ENCODE assay signal across 8 cellular contexts in the genomic region with DNA sequence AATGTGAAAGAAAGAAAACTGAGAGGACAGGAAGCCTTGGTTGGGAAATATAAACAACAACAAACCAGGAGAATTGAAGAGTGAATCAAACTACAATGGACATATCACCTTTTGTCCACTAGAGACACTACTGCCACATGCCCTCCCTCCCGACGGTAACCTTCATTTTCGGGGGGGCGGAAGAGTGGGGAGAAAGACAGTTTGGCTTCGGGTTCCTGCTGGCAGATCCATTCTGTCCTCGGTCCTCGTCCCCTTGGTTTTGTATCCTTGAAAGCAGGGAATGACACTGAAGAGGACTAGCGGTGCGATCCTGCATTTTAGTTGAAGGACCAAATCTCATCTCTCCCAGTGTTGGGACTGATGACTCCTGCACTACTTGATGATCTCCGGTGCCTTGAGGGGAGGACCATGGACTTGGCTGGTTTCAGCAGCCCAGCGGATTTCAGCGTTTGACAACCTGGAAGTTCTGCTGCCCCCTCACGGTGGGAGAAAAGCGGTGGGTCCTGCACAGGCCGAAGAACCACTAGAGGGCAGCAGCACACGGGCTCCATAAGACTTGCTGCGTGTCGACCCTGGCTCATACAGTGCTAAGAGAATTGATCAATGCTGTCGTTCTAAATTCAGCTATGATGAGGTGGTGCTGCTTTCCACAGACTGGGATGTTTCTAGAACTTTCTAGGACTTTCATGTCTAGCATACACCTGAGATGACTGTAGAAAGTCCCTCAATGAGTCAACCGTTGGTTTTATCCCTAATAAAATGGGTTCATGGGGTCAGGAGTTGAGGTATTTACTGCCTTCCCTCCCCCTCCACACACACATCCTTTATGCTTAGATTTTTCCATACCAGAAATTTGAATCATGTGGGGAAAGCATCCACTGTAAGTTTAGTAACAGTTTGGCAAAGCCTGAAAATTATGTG. TPM values are rescaled to one million over a fixed set of nuclear protein-coding genes. Genes with fewer than 3 reads are reported as not detected.
DNase-seq lines count a peak whose midpoint lies in the region; ATAC-seq and TF ChIP-seq lines count a peak whose summit lies in the region.

No MANE protein-coding gene starts in this region.

- no peaks in the 10 kb centered on the region for H3K9me3 Mint-ChIP-seq in T-cell

- CTCF ChIA-PET in T-cell (lab: Charles Lee) = interaction anchor here (0.6 to 6.4 kb wide), 34 partner anchors 9 to 378 kb away, joined by 3 to 109 read pairs (median 4); partner anchors contain the start of genes HMGCS1 (in 2 of the 2), ZNF131 (in 2 of the 2) and TMEM267 (in 1 of the 2)

- peak; percentile 100 for TF ChIP-seq CTCF in GM13976 (IDR thresholded peaks at IDR 0.05; ENCODE audit: borderline replicate concordance, control extremely low read depth, extremely low read depth, insufficient read depth, missing control alignments)
- peak; percentile 98 to 99 (median 98) for TF ChIP-seq CTCF in prostate gland (IDR thresholded peaks at IDR 0.05)

- peak overlapping the region; percentile 15 to 31 for H3K4me3 ChIP-seq in prostate gland

- H3K36me3 ChIP-seq in prostate gland = no peaks in the 10 kb centered on the region

- H3K27me3 Mint-ChIP-seq in T-cell = no peaks in the 10 kb centered on the region

- no peak for TF ChIP-seq POLR2A in prostate gland (IDR thresholded peaks at IDR 0.05)

- peak overlapping the region; percentile 76 to 82 (median 78) for H3K4me3 Mint-ChIP-seq in T-cell

- intact Hi-C loops in left cardiac atrium (cut with DNase I) (loop anchor here in 1 of 2 donors (5.0 to 10.0 kb wide), 3 partner anchors 38 to 282 kb away; no protein-coding TSS in a partner anchor), prostate gland (cut with DNase I) (loop anchor here (5.0 kb wide), 3 partner anchors 207 to 377 kb away; partner anchors contain the start of genes HMGCS1 and TMEM267)

- POLR2A ChIA-PET in T-cell (lab: Charles Lee) = interaction anchor here (0.6 to 0.8 kb wide), 2 partner anchors 15 to 409 kb away, joined by 3 to 4 read pairs; partner anchors contain the start of gene ZNF131 (in 1 of the 2)

- ATAC-seq in HG02884 (IDR thresholded peaks at IDR 0.05; ENCODE audit: unreplicated experiment) (peak; percentile 96), T-cell (replicated peaks in 1 of 4) (peak; percentile 92 to 97 (median 96)), left cardiac atrium (peak; percentile 96 to 97)

- DNase-seq in GM13976 (ENCODE audit: low spot score) (peak; percentile 87), NCI-H146 (lab: John Stamatoyannopoulos, UW) (peak; percentile 91), T-cell (peak; percentile 75 to 91 (median 87)), amniotic epithelial cell (ENCODE audit: low read depth) (peak; percentile 90), left cardiac atrium (peak; percentile 93), prostate gland (ENCODE audit: low spot score) (peak; percentile 89), ureter (ENCODE audit: low spot score) (peak; percentile 93)

- H3K9me3 ChIP-seq in prostate gland = no peaks in the 10 kb centered on the region

- no peaks in the 10 kb centered on the region for H3K36me3 Mint-ChIP-seq in T-cell

- peak overlapping the region; percentile 64 to 73 for H3K27ac ChIP-seq in prostate gland

- in situ Hi-C loops in GM13976 (cut with MboI; ENCODE audit: low sequenced_read_pairs, unreplicated experiment) = loop anchor here (10.0 kb wide), 1 partner anchor 279 kb away; no protein-coding TSS in a partner anchor

- peak overlapping the region; percentile 75 to 84 for H3K27ac Mint-ChIP-seq in T-cell

- H3K27me3 ChIP-seq in prostate gland (replicated peaks; ENCODE audit: insufficient read depth) = no peaks in the 10 kb centered on the region

- peaks cover 35 to 44% (median 38%) of the 10 kb centered on the region in 3 donors for H3K4me1 Mint-ChIP-seq in T-cell

- WGBS in prostate gland = 5% methylated on average over 20 of the region's 20 CpGs

- H3K4me1 ChIP-seq in prostate gland (replicated peaks) = no peaks in the 10 kb centered on the region

RNA-seq across cellular contexts. Expression of gene ZNF131, which starts 15.1 kb away (rescaled TPM):
- total RNA-seq in T-cell (10 to 100 TPM; 62.0 to 71.9 (median 67.5) TPM), left cardiac atrium (10 to 100 TPM; 13.8 to 20.0 TPM), prostate gland (10 to 100 TPM; 33.9 to 40.3 TPM), ureter (36.7 TPM)

Comparison
In these comparisons a context has a peak if more than half of its experiments do, and no peak if none do; other contexts are left out.
1. Peak in every context shown above with its lines: DNase-seq, ATAC-seq, H3K4me3 ChIP-seq and H3K27ac ChIP-seq.